12 cellular contexts compared by ENCODE assay signal in the genomic region with DNA sequence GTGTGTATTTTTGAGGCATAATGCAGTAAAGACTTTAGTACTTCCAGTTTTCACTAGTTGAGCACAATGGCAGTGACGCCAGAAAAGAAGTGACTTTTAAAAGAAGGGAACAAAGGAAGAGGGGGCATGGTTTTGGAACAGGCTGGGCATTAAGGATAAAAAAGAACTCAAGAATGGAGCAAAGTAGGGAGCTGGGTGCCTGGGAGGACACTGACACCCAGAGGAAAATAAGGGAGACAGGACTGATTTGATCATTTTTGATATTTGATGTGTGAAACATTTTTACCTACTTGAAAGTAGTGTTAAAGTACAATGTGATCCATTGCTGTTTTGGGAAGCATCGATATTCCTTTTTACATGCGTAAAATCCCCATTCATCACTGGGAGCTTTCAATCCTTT.
DNase-seq lines count a peak whose midpoint lies in the region; ATAC-seq, FAIRE-seq and TF ChIP-seq lines count a peak whose summit lies in the region.
"Had no signal": no experiment of that assay in that cellular context is flagged by ENCODE, and none has a peak within 500 bp of the region (broad histone marks: within the 10 kb centered on the region; RNA-seq: fewer than 3 reads in every experiment).

No MANE protein-coding gene starts in this region.

- H3K36me3 ChIP-seq in heart right ventricle (no peaks in the 10 kb centered on the region), WERI-Rb-1 (no peaks in the 10 kb centered on the region), keratinocyte (ENCODE audit: control insufficient read depth in 2 of 2, extremely low read depth in 1 of 2, insufficient read depth in 2 of 2, low read length in 2 of 2) (no peaks in the 10 kb centered on the region), upper lobe of right lung (no peaks in the 10 kb centered on the region)

- WGBS in heart right ventricle, 2 donors, result 87% methylated on average over 3 of the region's 3 CpGs

- H3K27me3 ChIP-seq in heart right ventricle, result no peaks in the 10 kb centered on the region
- no peaks in the 10 kb centered on the region for H3K27me3 ChIP-seq in WERI-Rb-1 (ENCODE audit: insufficient read depth, low read depth, severe bottlenecking)
- no peaks in the 10 kb centered on the region for H3K27me3 ChIP-seq in keratinocyte (ENCODE audit: control insufficient read depth, extremely low read depth, insufficient read depth, low read length)
- no peaks in the 10 kb centered on the region for H3K27me3 ChIP-seq in upper lobe of right lung

- peak in 7 of 9 donors; percentile 7 to 41 (median 28) for TF ChIP-seq CTCF in heart right ventricle (IDR thresholded peaks at IDR 0.05)
- 0 out of 2 replicates have a peak, but pooled peaks have one; percentile 8 for TF ChIP-seq CTCF in WERI-Rb-1 (IDR thresholded peaks at IDR 0.05; ENCODE audit: low read depth, low read length)
- TF ChIP-seq CTCF in keratinocyte (optimal IDR thresholded peaks at IDR 0.05 in 1 of 3, IDR thresholded peaks at IDR 0.05 in 1 of 3, conservative IDR thresholded peaks at IDR 0.05 in 1 of 3; ENCODE audit: extremely low read depth in 1 of 3, insufficient read depth in 2 of 3, low read length in 3 of 3), result peak in 2 of 3 experiments; percentile 38 to 39
- peak; percentile 15 for TF ChIP-seq CTCF in upper lobe of right lung (IDR thresholded peaks at IDR 0.05)

- H3K9ac ChIP-seq in keratinocyte (ENCODE audit: control insufficient read depth, extremely low read depth, insufficient read depth, low read length), result no peak overlapping the region

- H2AFZ ChIP-seq in keratinocyte (ENCODE audit: control insufficient read depth, low read length), result no peak overlapping the region

- H3K9me1 ChIP-seq in keratinocyte (ENCODE audit: control insufficient read depth, extremely low read depth, insufficient read depth, low read length), result no peaks in the 10 kb centered on the region

- dilution Hi-C loops in keratinocyte (cut with MboI; ENCODE audit: extremely low pct_ligation_motif_present, low sequenced_read_pairs), result no loop called here

- H3K4me3 ChIP-seq in heart right ventricle (no peak overlapping the region), WERI-Rb-1 (ENCODE audit: low read depth, low read length) (no peak overlapping the region; the same call in 1 of the 2 replicates), keratinocyte (ENCODE audit: control insufficient read depth in 2 of 3, extremely low read depth in 1 of 3, insufficient read depth in 2 of 3, low read depth in 1 of 3, low read length in 3 of 3) (no peak overlapping the region), upper lobe of right lung (no peak overlapping the region)

- H3K4me1 ChIP-seq in heart right ventricle, result no peaks in the 10 kb centered on the region
- no peaks in the 10 kb centered on the region for H3K4me1 ChIP-seq in keratinocyte (ENCODE audit: control insufficient read depth, extremely low read depth, insufficient read depth, low read length)
- no peaks in the 10 kb centered on the region for H3K4me1 ChIP-seq in upper lobe of right lung

- no peaks in the 10 kb centered on the region for H4K20me1 ChIP-seq in keratinocyte (ENCODE audit: control insufficient read depth, extremely low read depth, insufficient read depth, low read length)

- DNase-seq in heart right ventricle (no peak), cardiac septum (ENCODE audit: low spot score) (no peak), WERI-Rb-1 (no peak), keratinocyte (ENCODE audit: low read depth, low spot score) (no peak), upper lobe of right lung (no peak), DMS79 treated with DMSO at 0.1 percent for 48 hours (lab: John Stamatoyannopoulos, UW) (no peak), GM12891 (ENCODE audit: insufficient read length, low spot score) (no peak), NCI-H2081 treated with DMSO at 0.1 percent for 48 hours (lab: John Stamatoyannopoulos, UW) (no peak)
- DNase-seq: cerebellar nuclear complex; islet precursor cell; naive thymus-derived CD8-positive, alpha-beta T cell; NCI-H2029 had no signal

- FAIRE-seq in keratinocyte (lab: Jason Lieb, UNC), result no peak
- FAIRE-seq in GM12891 (lab: Jason Lieb, UNC), result no peak

- no peak overlapping the region for H3K4me2 ChIP-seq in keratinocyte (ENCODE audit: control insufficient read depth, extremely low read depth, insufficient read depth, low read depth, low read length)

- H3K27ac ChIP-seq in heart right ventricle, result no peak overlapping the region
- peak overlapping the region; percentile 15 for H3K27ac ChIP-seq in WERI-Rb-1
- no peak overlapping the region for H3K27ac ChIP-seq in keratinocyte (ENCODE audit: control insufficient read depth, insufficient read depth, low read length)
- H3K27ac ChIP-seq in upper lobe of right lung, result no peak overlapping the region

- ATAC-seq in heart right ventricle (no peak), upper lobe of right lung (no peak)
- ATAC-seq: naive thymus-derived CD8-positive, alpha-beta T cell had no signal

- H3K9me3 ChIP-seq in heart right ventricle (peaks cover 0 to 25% (median 0%) of the 10 kb centered on the region in 11 donors), WERI-Rb-1 (ENCODE audit: severe bottlenecking) (peaks cover 2% of the 10 kb centered on the region), keratinocyte (ENCODE audit: control insufficient read depth, low read depth, low read length) (no peaks in the 10 kb centered on the region), upper lobe of right lung (no peaks in the 10 kb centered on the region)

- no peaks in the 10 kb centered on the region for H3K79me2 ChIP-seq in keratinocyte (ENCODE audit: control insufficient read depth, insufficient read depth, low read length)

- intact Hi-C loops in heart right ventricle (cut with DNase I), result loop anchor here in 4 of 10 donors (5.0 to 10.0 kb wide), 2 partner anchors 318 to 321 kb away; no protein-coding TSS in a partner anchor
- intact Hi-C loops in cardiac septum (cut with DNase I), result no loop called here
- intact Hi-C loops in upper lobe of right lung (cut with DNase I), result no loop called here

- TF ChIP-seq POLR2A in GM12891 (IDR thresholded peaks at IDR 0.05; ENCODE audit: low read depth, low read length), result no peak

TF ChIP-seq in GM12891, 5 proteins besides CTCF, POLR2A, EP300 and RAD21:
- no peak for TF ChIP-seq PAX5 (IDR thresholded peaks at IDR 0.05; ENCODE audit: insufficient read depth, low read length, severe bottlenecking)
TF ChIP-seq in GM12891: peak in this region for 0.
